Comparison of ENCODE assay signal across 8 cellular contexts in the genomic region with DNA sequence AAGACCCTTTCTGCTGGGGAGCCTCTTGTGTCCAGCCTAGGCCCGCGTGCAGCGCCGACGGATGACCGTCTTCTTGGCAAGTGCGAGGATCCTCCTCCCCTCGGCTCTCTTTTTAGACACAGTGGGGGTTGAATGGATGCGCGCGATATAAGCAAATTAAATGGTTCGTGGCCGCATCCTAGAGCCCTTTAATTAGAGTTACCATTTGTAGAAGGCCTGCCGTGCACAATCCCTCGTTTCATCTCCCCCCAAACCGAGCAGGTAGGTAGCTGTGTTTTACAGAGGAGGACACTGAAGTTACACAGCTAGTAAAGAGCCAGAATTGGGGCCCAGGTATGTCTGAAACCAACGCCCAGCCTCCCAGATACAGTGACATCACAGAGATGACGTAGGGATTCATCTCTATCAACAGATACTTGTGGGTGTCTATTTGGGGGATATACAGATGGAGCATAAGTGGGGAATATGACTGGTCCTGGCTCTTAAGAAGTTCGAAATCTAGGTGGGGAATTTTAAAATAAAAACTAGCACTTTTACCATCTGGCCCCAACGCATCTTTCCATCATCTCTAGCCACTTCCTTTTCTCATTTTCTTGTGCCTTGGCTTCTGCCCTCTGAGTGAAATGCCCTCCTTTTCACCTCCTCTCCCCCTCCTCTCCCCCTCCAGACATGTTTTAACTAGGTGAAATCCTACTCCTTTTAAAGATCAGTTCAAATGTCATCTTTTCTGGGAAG. TPM values are rescaled to one million over a fixed set of nuclear protein-coding genes. Genes with fewer than 3 reads are reported as not detected.
DNase-seq lines count a peak whose midpoint lies in the region; ATAC-seq and TF ChIP-seq lines count a peak whose summit lies in the region.

No MANE protein-coding gene starts in this region.

- peak overlapping the region; percentile 97 for H3K27ac Mint-ChIP-seq in MCF 10A (ENCODE audit: low read depth, unreplicated experiment)
- H3K27ac Mint-ChIP-seq in stimulated activated memory B cell treated with anti-CD40 and anti-IgM and Interleukin-4, amounts not matched to agents 10 μg/mL and 1 μg/mL and 100 μg/mL, for 72 hours, result peak overlapping the region; percentile 97

- H3K27ac ChIP-seq in SJCRH30, result peak overlapping the region; percentile 97

- intact Hi-C loops in MCF 10A (cut with micrococcal nuclease), result no loop called here

- H3K36me3 ChIP-seq in SJCRH30, result peaks cover 12% of the 10 kb centered on the region

- 0 out of 2 replicates have a peak, but pooled peaks cover 5% of the 10 kb centered on the region for H3K9me3 ChIP-seq in SJCRH30 (replicated peaks)

- peak; percentile 15 for ATAC-seq in GM19043 (IDR thresholded peaks at IDR 0.05; ENCODE audit: low read depth, unreplicated experiment)
- ATAC-seq in HG03439 (IDR thresholded peaks at IDR 0.05; ENCODE audit: unreplicated experiment), result peak; percentile 40
- peak; percentile 23 for ATAC-seq in left lobe of liver
- ATAC-seq in stimulated activated memory B cell treated with anti-CD40 and anti-IgM and Interleukin-4, amounts not matched to agents 10 μg/mL and 1 μg/mL and 100 μg/mL, for 72 hours, result peak; percentile 62

- no peaks in the 10 kb centered on the region for H3K9me3 Mint-ChIP-seq in MCF 10A (ENCODE audit: unreplicated experiment)
- H3K9me3 Mint-ChIP-seq in stimulated activated memory B cell treated with anti-CD40 and anti-IgM and Interleukin-4, amounts not matched to agents 10 μg/mL and 1 μg/mL and 100 μg/mL, for 72 hours, result no peaks in the 10 kb centered on the region

- TF ChIP-seq CTCF in AG10803 (conservative IDR thresholded peaks at IDR 0.05; ENCODE audit: low read length) (no peak), MCF 10A (IDR thresholded peaks at IDR 0.05; ENCODE audit: unreplicated experiment) (no peak)

- peak overlapping the region; percentile 85 for H3K4me3 Mint-ChIP-seq in MCF 10A (ENCODE audit: unreplicated experiment)
- peak overlapping the region; percentile 91 for H3K4me3 Mint-ChIP-seq in stimulated activated memory B cell treated with anti-CD40 and anti-IgM and Interleukin-4, amounts not matched to agents 10 μg/mL and 1 μg/mL and 100 μg/mL, for 72 hours

- peaks cover 20% of the 10 kb centered on the region for H3K4me1 Mint-ChIP-seq in MCF 10A (ENCODE audit: insufficient read depth, unreplicated experiment)
- H3K4me1 Mint-ChIP-seq in stimulated activated memory B cell treated with anti-CD40 and anti-IgM and Interleukin-4, amounts not matched to agents 10 μg/mL and 1 μg/mL and 100 μg/mL, for 72 hours, result peaks cover 13% of the 10 kb centered on the region

- DNase-seq in AG10803 (ENCODE audit: low read depth) (no peak), SJCRH30 (peak in 1 of 2 experiments; percentile 37), MCF 10A (ENCODE audit: unreplicated experiment) (no peak), left lobe of liver (ENCODE audit: low spot score) (no peak), NCI-H2081 treated with DMSO at 0.1 percent for 48 hours (lab: John Stamatoyannopoulos, UW) (no peak)

- BruUV-seq in MCF 10A (replicated peaks; lab: Mats Ljungman, UMichigan), result TSS peak; percentile 58

- H3K36me3 Mint-ChIP-seq in MCF 10A (ENCODE audit: insufficient read depth, unreplicated experiment), result peaks cover 7% of the 10 kb centered on the region
- peaks cover 3% of the 10 kb centered on the region for H3K36me3 Mint-ChIP-seq in stimulated activated memory B cell treated with anti-CD40 and anti-IgM and Interleukin-4, amounts not matched to agents 10 μg/mL and 1 μg/mL and 100 μg/mL, for 72 hours

- no peaks in the 10 kb centered on the region for H3K27me3 Mint-ChIP-seq in MCF 10A (ENCODE audit: insufficient read depth, unreplicated experiment)
- H3K27me3 Mint-ChIP-seq in stimulated activated memory B cell treated with anti-CD40 and anti-IgM and Interleukin-4, amounts not matched to agents 10 μg/mL and 1 μg/mL and 100 μg/mL, for 72 hours, result peaks cover 3% of the 10 kb centered on the region

- CTCF ChIA-PET in MCF 10A (lab: Yijun Ruan, JAX), result interaction anchor here (0.6 to 11.7 kb wide), 3 partner anchors 16 to 655 kb away, joined by 3 to 103 read pairs (median 3); no protein-coding TSS in a partner anchor

- no peaks in the 10 kb centered on the region for H3K4me1 ChIP-seq in SJCRH30

- POLR2A ChIA-PET in MCF 10A (lab: Yijun Ruan, JAX), result interaction anchor here (0.6 to 2.9 kb wide), 26 partner anchors 7 to 696 kb away, joined by 3 to 44 read pairs (median 4); a partner anchor contains a TSS

- no peaks in the 10 kb centered on the region for H3K27me3 ChIP-seq in SJCRH30

- H3K4me3 ChIP-seq in AG10803 (ENCODE audit: low read length) (peak overlapping the region; percentile 93), SJCRH30 (peak overlapping the region; percentile 95)

RNA-seq across cellular contexts. Expression of a gene that starts 0.9 kb away (rescaled TPM):
- 19.2 and 22.7 TPM in 2 replicates for total RNA-seq in SJCRH30 (2014; rRNA removed; shearing (Covaris generic))
- total RNA-seq in MCF 10A (2022) (25.8 and 26.9 TPM in 2 replicates), left lobe of liver (4.2 TPM)

RNA-seq across cellular contexts. Expression of a gene that starts 24.6 kb away (rescaled TPM):
- total RNA-seq in SJCRH30 (2014; rRNA removed; shearing (Covaris generic)), result 18.3 and 21.8 TPM in 2 replicates
- total RNA-seq in MCF 10A (2022), result 2.2 and 3.6 TPM in 2 replicates
- total RNA-seq in left lobe of liver, result 26.1 TPM
